Comparison of ENCODE assay signal across 8 cellular contexts in genomic region chr15:56244237-56244810, GRCh38.
DNase-seq lines count a peak whose midpoint lies in the region; ATAC-seq and TF ChIP-seq lines count a peak whose summit lies in the region.

No MANE protein-coding gene starts in this region.

- H3K9me3 ChIP-seq in iPS-15b (ENCODE audit: control insufficient read depth, insufficient read depth, low read length) = no peaks in the 10 kb centered on the region

- peaks cover 9% of the 10 kb centered on the region for H3K4me1 ChIP-seq in iPS-15b (ENCODE audit: control insufficient read depth, insufficient read depth, low read length)

- TF ChIP-seq POLR2A in GM18505 (IDR thresholded peaks at IDR 0.05; ENCODE audit: borderline replicate concordance, extremely low read depth, insufficient read depth, insufficient read length) = no peak

- DNase-seq in GM06990 (ENCODE audit: extremely low read depth, insufficient read length) = peak; percentile 59
- peak; percentile 49 for DNase-seq in MV-4-11 (lab: John Stamatoyannopoulos, UW)
- peak; percentile 76 for DNase-seq in SW480 (ENCODE audit: low spot score)
- DNase-seq in brain microvascular endothelial cell = peak; percentile 46
- peak; percentile 57 for DNase-seq in retinal pigment epithelial cell (ENCODE audit: low read depth)

- TF ChIP-seq CTCF in GM06990 (IDR thresholded peaks at IDR 0.05; ENCODE audit: insufficient read depth, low read length, poor library complexity, severe bottlenecking) = no peak
- no peak for TF ChIP-seq CTCF in brain microvascular endothelial cell (IDR thresholded peaks at IDR 0.05; ENCODE audit: low read depth, low read length, missing control alignments)
- no peak for TF ChIP-seq CTCF in retinal pigment epithelial cell (conservative IDR thresholded peaks at IDR 0.05; ENCODE audit: low read depth, low read length)

- H3K36me3 ChIP-seq in GM06990 (ENCODE audit: control insufficient read depth, insufficient read depth, low read length) (no peaks in the 10 kb centered on the region), brain microvascular endothelial cell (replicated peaks) (no peaks in the 10 kb centered on the region), iPS-15b (ENCODE audit: control insufficient read depth, insufficient read depth, low read length) (no peaks in the 10 kb centered on the region)

- no peak for ATAC-seq in GM18505 (IDR thresholded peaks at IDR 0.05; ENCODE audit: unreplicated experiment)
- no peak for ATAC-seq in GM19324 (IDR thresholded peaks at IDR 0.05; ENCODE audit: low FRiP score, unreplicated experiment)

- H3K4me3 ChIP-seq in GM06990 (replicated peaks; ENCODE audit: low read depth, low read length) (peak overlapping the region; percentile 93), brain microvascular endothelial cell (ENCODE audit: low read depth, low read length) (peak overlapping the region; percentile 76), iPS-15b (ENCODE audit: low read depth, low read length) (peak overlapping the region; percentile 74), retinal pigment epithelial cell (ENCODE audit: low read length) (peak overlapping the region; percentile 73)

- H3K9ac ChIP-seq in iPS-15b (ENCODE audit: low read depth, low read length) = peak overlapping the region; percentile 79

- in situ Hi-C loops in brain microvascular endothelial cell (cut with HindIII; ENCODE audit: low pct_ligation_motif_present, low sequenced_read_pairs) = no loop called here

- peak overlapping the region; percentile 36 for H3K27ac ChIP-seq in brain microvascular endothelial cell

- H3K27me3 ChIP-seq in GM06990 (replicated peaks; ENCODE audit: control insufficient read depth, insufficient read depth, low read length) (no peaks in the 10 kb centered on the region), brain microvascular endothelial cell (replicated peaks) (no peaks in the 10 kb centered on the region), iPS-15b (ENCODE audit: control insufficient read depth, insufficient read depth, low read length) (no peaks in the 10 kb centered on the region)
